In genomic region chr3:43455233-43455632, GRCh38 we compare ENCODE assay signal across 13 cellular contexts.
DNase-seq lines count a peak whose midpoint lies in the region; ATAC-seq and TF ChIP-seq lines count a peak whose summit lies in the region.
"Had no signal": no experiment of that assay in that cellular context is flagged by ENCODE, and none has a peak within 500 bp of the region (broad histone marks: within the 10 kb centered on the region; RNA-seq: fewer than 3 reads in every experiment).

No MANE protein-coding gene starts in this region.

- H3K36me3 ChIP-seq in RWPE2 (ENCODE audit: low read depth) = no peaks in the 10 kb centered on the region

- H3K4me3 Mint-ChIP-seq in activated CD4-positive, alpha-beta T cell treated with anti-CD3 and anti-CD28 coated beads, Interleukin-2, amount 10 ng/mL, durations not matched to agents 7 days and 5 days = no peak overlapping the region
- H3K4me3 Mint-ChIP-seq: naive thymus-derived CD8-positive, alpha-beta T cell had no signal

- H3K27ac ChIP-seq in RWPE2 (ENCODE audit: poor library complexity, severe bottlenecking) = no peak overlapping the region

- no peaks in the 10 kb centered on the region for H3K36me3 Mint-ChIP-seq in activated CD4-positive, alpha-beta T cell treated with anti-CD3 and anti-CD28 coated beads, Interleukin-2, amount 10 ng/mL, durations not matched to agents 7 days and 5 days (ENCODE audit: low read depth)

- no peaks in the 10 kb centered on the region for H3K4me1 ChIP-seq in RWPE2 (ENCODE audit: insufficient read depth, poor library complexity, severe bottlenecking)

- TF ChIP-seq CTCF in RWPE2 (IDR thresholded peaks at IDR 0.05; ENCODE audit: poor library complexity, severe bottlenecking) = no peak
- TF ChIP-seq CTCF in fibroblast of the aortic adventitia (IDR thresholded peaks at IDR 0.05; ENCODE audit: insufficient read depth, low read length) = no peak

- no peaks in the 10 kb centered on the region for H3K27me3 ChIP-seq in RWPE2 (ENCODE audit: insufficient read depth, poor library complexity, severe bottlenecking)

- H3K27ac Mint-ChIP-seq in activated CD4-positive, alpha-beta T cell treated with anti-CD3 and anti-CD28 coated beads, Interleukin-2, amount 10 ng/mL, durations not matched to agents 7 days and 5 days = no peak overlapping the region
- H3K27ac Mint-ChIP-seq: naive thymus-derived CD8-positive, alpha-beta T cell had no signal

- peak; percentile 98 for ATAC-seq in RWPE2 (ENCODE audit: low read depth)
- ATAC-seq: naive thymus-derived CD8-positive, alpha-beta T cell had no signal

- H3K9me3 ChIP-seq in RWPE2 (ENCODE audit: severe bottlenecking) = no peaks in the 10 kb centered on the region

- DNase-seq in GM04503 (ENCODE audit: low read depth) = peak; percentile 39
- DNase-seq in RWPE2 (ENCODE audit: low spot score) = no peak
- peak; percentile 45 for DNase-seq in fibroblast of the aortic adventitia (ENCODE audit: low read depth)
- peak; percentile 90 for DNase-seq in renal cortical epithelial cell (ENCODE audit: low read depth)
- DNase-seq in stimulated activated CD4-positive, alpha-beta T cell treated with anti-CD3 and anti-CD28 coated beads, Interleukin-4, amount 100 ng/mL, for 4 hours = no peak
- DNase-seq in activated CD4-positive, alpha-beta T cell treated with anti-CD3 and anti-CD28 coated beads, Interleukin-2, amount 10 ng/mL, durations not matched to agents 7 days and 5 days = no peak
- no peak for DNase-seq in stimulated activated CD4-positive, alpha-beta T cell treated with anti-CD3 and anti-CD28 coated beads, Interleukin-4, amount 100 ng/mL, for 1 hour
- DNase-seq: amniotic stem cell; GOT3; naive thymus-derived CD8-positive, alpha-beta T cell; NCI-H69; stimulated activated CD4-positive, alpha-beta T cell treated with anti-CD3 and anti-CD28 coated beads, Interleukin-2, amount 100 ng/mL, for 48 hours; T-helper 1 cell had no signal

- no peaks in the 10 kb centered on the region for H3K27me3 Mint-ChIP-seq in activated CD4-positive, alpha-beta T cell treated with anti-CD3 and anti-CD28 coated beads, Interleukin-2, amount 10 ng/mL, durations not matched to agents 7 days and 5 days
- H3K27me3 Mint-ChIP-seq: naive thymus-derived CD8-positive, alpha-beta T cell had no signal

- H3K4me3 ChIP-seq in RWPE2 (ENCODE audit: severe bottlenecking) (no peak overlapping the region), fibroblast of the aortic adventitia (ENCODE audit: low read depth, low read length) (no peak overlapping the region)

- H3K9me3 Mint-ChIP-seq in activated CD4-positive, alpha-beta T cell treated with anti-CD3 and anti-CD28 coated beads, Interleukin-2, amount 10 ng/mL, durations not matched to agents 7 days and 5 days = no peaks in the 10 kb centered on the region
- H3K9me3 Mint-ChIP-seq: naive thymus-derived CD8-positive, alpha-beta T cell had no signal

- POLR2A ChIA-PET in activated CD4-positive, alpha-beta T cell treated with anti-CD3 and anti-CD28 coated beads, Interleukin-2, amount 10 ng/mL, durations not matched to agents 7 days and 5 days (lab: Charles Lee) = no interaction called here

- H3K4me1 Mint-ChIP-seq in activated CD4-positive, alpha-beta T cell treated with anti-CD3 and anti-CD28 coated beads, Interleukin-2, amount 10 ng/mL, durations not matched to agents 7 days and 5 days = peaks cover 2% of the 10 kb centered on the region

- CTCF ChIA-PET in activated CD4-positive, alpha-beta T cell treated with anti-CD3 and anti-CD28 coated beads, Interleukin-2, amount 10 ng/mL, durations not matched to agents 7 days and 5 days (lab: Charles Lee) = no interaction called here

Comparison
In these comparisons a context has a peak if more than half of its experiments do, and no peak if none do; other contexts are left out.
1. DNase-seq: peak in GM04503 (single experiment), fibroblast of the aortic adventitia (single experiment) and renal cortical epithelial cell (single experiment); none in RWPE2 (single experiment), stimulated activated CD4-positive, alpha-beta T cell treated with anti-CD3 and anti-CD28 coated beads, Interleukin-4, amount 100 ng/mL, for 4 hours (0 of 2), activated CD4-positive, alpha-beta T cell treated with anti-CD3 and anti-CD28 coated beads, Interleukin-2, amount 10 ng/mL, durations not matched to agents 7 days and 5 days (single experiment) and stimulated activated CD4-positive, alpha-beta T cell treated with anti-CD3 and anti-CD28 coated beads, Interleukin-4, amount 100 ng/mL, for 1 hour (single experiment).